In genomic region chr21:41169701-41170100, GRCh38 we compare ENCODE assay signal across 12 cellular contexts. TPM values are rescaled to one million over a fixed set of nuclear protein-coding genes. Genes with fewer than 3 reads are reported as not detected.
A peak's percentile ranks its signal among the peaks of the same experiment; 100 is the strongest.
DNase-seq lines count a peak whose midpoint lies in the region; ATAC-seq and TF ChIP-seq lines count a peak whose summit lies in the region.
"Had no signal": no experiment of that assay in that cellular context is flagged by ENCODE, and none has a peak within 500 bp of the region (broad histone marks: within the 10 kb centered on the region; RNA-seq: fewer than 3 reads in every experiment).

No MANE protein-coding gene starts in this region.

- H3K4me3 ChIP-seq in left ventricle myocardium inferior (peak overlapping the region; percentile 87), SJCRH30 (no peak overlapping the region)

- no peak for DNase-seq in left ventricle myocardium inferior
- DNase-seq in left ventricle myocardium superior = no peak
- no peak for DNase-seq in epithelial cell of prostate (ENCODE audit: low read depth, low spot score)
- no peak for DNase-seq in natural killer cell
- no peak for DNase-seq in SJCRH30
- DNase-seq in retina = no peak
- DNase-seq: NCI-H187; stimulated activated CD4-positive, alpha-beta T cell treated with anti-CD3 and anti-CD28 coated beads, Interleukin-1b, Interleukin-23, amount 100 ng/mL, for 48 hours had no signal

- H3K27me3 Mint-ChIP-seq in natural killer cell (ENCODE audit: low read depth in 2 of 2) = peaks cover 29 to 41% of the 10 kb centered on the region in 2 donors

- no peaks in the 10 kb centered on the region for H3K9me3 ChIP-seq in left ventricle myocardium inferior (replicated peaks)
- no peaks in the 10 kb centered on the region for H3K9me3 ChIP-seq in SJCRH30 (replicated peaks)
- H3K9me3 ChIP-seq: Peyer's patch, upper lobe of left lung had no signal

- H3K36me3 Mint-ChIP-seq in natural killer cell = no peaks in the 10 kb centered on the region

- no peak for ATAC-seq in left ventricle myocardium superior
- ATAC-seq in natural killer cell = no peak
- no peak for ATAC-seq in HG03521 (IDR thresholded peaks at IDR 0.05; ENCODE audit: unreplicated experiment)
- ATAC-seq in HG02571 (IDR thresholded peaks at IDR 0.05; ENCODE audit: unreplicated experiment) = no peak

- H3K27me3 ChIP-seq in left ventricle myocardium inferior (ENCODE audit: low read depth) (no peaks in the 10 kb centered on the region), SJCRH30 (no peaks in the 10 kb centered on the region; the same call in 1 of the 2 replicates)
- H3K27me3 ChIP-seq: Peyer's patch, upper lobe of left lung had no signal

- no peak for TF ChIP-seq CTCF in left ventricle myocardium inferior (IDR thresholded peaks at IDR 0.05; ENCODE audit: borderline replicate concordance)
- no peak for TF ChIP-seq CTCF in natural killer cell (IDR thresholded peaks at IDR 0.05)

- H3K27ac Mint-ChIP-seq in natural killer cell = no peak overlapping the region

- no peaks in the 10 kb centered on the region for H3K9me3 Mint-ChIP-seq in natural killer cell

- peak overlapping the region; percentile 85 for H3K4me3 Mint-ChIP-seq in natural killer cell

- peaks cover 4 to 8% of the 10 kb centered on the region in 2 donors for H3K4me1 Mint-ChIP-seq in natural killer cell

- intact Hi-C loops in left ventricle myocardium inferior (cut with micrococcal nuclease) (no loop called here), left ventricle myocardium superior (cut with micrococcal nuclease) (no loop called here), natural killer cell (cut with micrococcal nuclease) (no loop called here)

- H3K4me1 ChIP-seq in left ventricle myocardium inferior (peaks cover 57% of the 10 kb centered on the region), SJCRH30 (no peaks in the 10 kb centered on the region)

- H3K27ac ChIP-seq in left ventricle myocardium inferior (replicated peaks) (no peak overlapping the region), epithelial cell of prostate (peak overlapping the region; percentile 85), SJCRH30 (no peak overlapping the region)

- H3K36me3 ChIP-seq in left ventricle myocardium inferior (no peaks in the 10 kb centered on the region), SJCRH30 (no peaks in the 10 kb centered on the region)
- H3K36me3 ChIP-seq: Peyer's patch, upper lobe of left lung had no signal

RNA-seq across cellular contexts. Expression of gene BACE2, which starts 1.7 kb away (rescaled TPM):
- total RNA-seq in left ventricle myocardium inferior (16.0 TPM), left ventricle myocardium superior (12.7 TPM), natural killer cell (10 to 100 TPM in 1 of 3 donors, under 1 TPM in 2; 0.12 to 10.3 (median 0.29) TPM)
- total RNA-seq in SJCRH30 (2014; rRNA removed; shearing (Covaris generic)) = not detected in 2 replicates
